ENCODE assay signal across 1 cellular context in genomic region chr17:47210105-47210504, GRCh38.
TF ChIP-seq lines count a peak whose summit lies in the region.

No MANE protein-coding gene starts in this region.

TF ChIP-seq in H1, 55 proteins besides CTCF, POLR2A, EP300 and RAD21:
- TF ChIP-seq MAFK (IDR thresholded peaks at IDR 0.05; ENCODE audit: low read depth, low read length): peak; percentile 22; the same call in 1 of the 2 replicates
- TF ChIP-seq CBX8 (IDR thresholded peaks at IDR 0.05; ENCODE audit: borderline replicate concordance, low read depth, low read length): no peak
- TF ChIP-seq KDM5A (IDR thresholded peaks at IDR 0.05; ENCODE audit: low read length): no peak
- TF ChIP-seq JUN (IDR thresholded peaks at IDR 0.05; ENCODE audit: low read depth, low read length): no peak
- no peak for TF ChIP-seq NANOG (IDR thresholded peaks at IDR 0.05; ENCODE audit: insufficient read depth, low read depth, low read length, poor library complexity, severe bottlenecking)
- no peak for TF ChIP-seq RFX5 (IDR thresholded peaks at IDR 0.05; ENCODE audit: borderline replicate concordance, low read depth, low read length)
TF ChIP-seq in H1: peak in this region for 1.
